Comparison of ENCODE assay signal across 15 cellular contexts in the genomic region with DNA sequence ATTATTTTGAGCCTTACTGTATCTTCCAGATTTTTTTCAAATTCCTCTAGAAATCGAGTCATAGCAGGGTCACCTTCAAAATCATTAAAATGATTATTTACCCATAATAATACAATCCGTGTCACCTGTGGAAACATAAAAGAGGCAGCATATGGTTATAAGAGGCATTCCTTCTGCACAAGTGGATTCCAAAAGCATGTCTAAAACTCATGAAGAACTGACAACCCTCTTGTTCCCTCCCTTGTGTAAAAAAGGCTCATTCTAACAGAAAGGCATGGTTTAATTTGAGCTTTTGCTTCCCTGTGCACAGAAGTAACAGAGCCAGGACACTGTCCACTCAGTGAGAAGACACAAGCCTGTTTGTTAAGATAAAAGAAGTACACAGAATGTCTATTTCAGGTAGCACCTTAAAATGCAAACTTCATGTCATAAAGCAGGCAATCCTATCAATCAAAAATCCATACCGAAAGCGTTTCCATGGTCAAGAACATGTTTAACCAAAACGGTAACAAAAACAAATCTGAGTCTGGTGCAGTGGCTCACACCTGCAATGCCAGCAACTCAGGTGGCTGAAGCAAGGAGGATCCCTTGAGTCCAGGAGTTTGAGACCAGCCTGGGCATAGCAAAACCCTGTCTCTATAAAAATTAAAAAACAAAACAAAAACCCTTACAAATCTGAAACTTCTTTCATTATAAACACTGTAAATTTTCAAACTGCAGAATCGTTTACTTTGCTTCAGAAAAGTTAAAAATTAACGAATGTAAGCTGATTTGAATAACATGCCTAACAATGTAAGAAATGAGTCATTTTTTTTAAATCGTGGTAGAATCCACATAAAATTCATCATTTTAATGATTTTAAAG.
A peak's percentile ranks its signal among the peaks of the same experiment; 100 is the strongest.
DNase-seq lines count a peak whose midpoint lies in the region; ATAC-seq and TF ChIP-seq lines count a peak whose summit lies in the region.
"Had no signal": no experiment of that assay in that cellular context is flagged by ENCODE, and none has a peak within 500 bp of the region (broad histone marks: within the 10 kb centered on the region; RNA-seq: fewer than 3 reads in every experiment).

No MANE protein-coding gene starts in this region.

- peaks cover 89% of the 10 kb centered on the region for H3K36me3 Mint-ChIP-seq in CD4-positive, alpha-beta T cell (ENCODE audit: low read depth)

- DNase-seq in CD4-positive, alpha-beta T cell: no peak
- DNase-seq in HuH-7.5 (ENCODE audit: low spot score): no peak
- DNase-seq in A673 (ENCODE audit: low spot score): no peak
- no peak for DNase-seq in activated naive CD4-positive, alpha-beta T cell (lab: John Stamatoyannopoulos, UW)
- DNase-seq: DMS79, NCI-H1105, NCI-H526 treated with DMSO at 0.1 percent for 48 hours, ovary, T-helper 9 cell had no signal

- H3K27me3 ChIP-seq in CD4-positive, alpha-beta T cell (ENCODE audit: control insufficient read depth, insufficient read depth, low read length): no peaks in the 10 kb centered on the region
- no peaks in the 10 kb centered on the region for H3K27me3 ChIP-seq in A673 (replicated peaks; ENCODE audit: insufficient read depth, low read depth, low read length, poor library complexity)
- H3K27me3 ChIP-seq: ovary had no signal

- no peaks in the 10 kb centered on the region for H3K27me3 Mint-ChIP-seq in CD4-positive, alpha-beta T cell

- POLR2A ChIA-PET in CD4-positive, alpha-beta T cell (lab: Charles Lee): interaction anchor here (1.0 to 1.1 kb wide), 3 partner anchors 9 to 52 kb away, joined by 3 to 4 read pairs (median 4); no protein-coding TSS in a partner anchor
- POLR2A ChIA-PET in A673 (lab: Charles Lee; ENCODE audit: low non-redundant PET): no interaction called here

- CTCF ChIA-PET in CD4-positive, alpha-beta T cell (lab: Charles Lee): no interaction called here
- CTCF ChIA-PET in A673 (lab: Charles Lee): no interaction called here

- BruUV-seq in A673 (replicated peaks; lab: Mats Ljungman, UMichigan): no TSS peak

- no peak for TF ChIP-seq CTCF in CD4-positive, alpha-beta T cell (IDR thresholded peaks at IDR 0.05)
- TF ChIP-seq CTCF in A673 (conservative IDR thresholded peaks at IDR 0.05; ENCODE audit: low read depth, low read length): no peak

- ATAC-seq in CD4-positive, alpha-beta T cell (ENCODE audit: poor library complexity): no peak
- ATAC-seq in GM19328 (IDR thresholded peaks at IDR 0.05; ENCODE audit: unreplicated experiment) (peak; percentile 25), HG02678 (IDR thresholded peaks at IDR 0.05; ENCODE audit: unreplicated experiment) (peak; percentile 35), HG03520 (IDR thresholded peaks at IDR 0.05; ENCODE audit: unreplicated experiment) (peak; percentile 19), HG02759 (IDR thresholded peaks at IDR 0.05; ENCODE audit: unreplicated experiment) (no peak)
- ATAC-seq: HCT116 had no signal

- no peak overlapping the region for H3K27ac ChIP-seq in CD4-positive, alpha-beta T cell (ENCODE audit: low read depth, low read length)
- no peak overlapping the region for H3K27ac ChIP-seq in A673 (ENCODE audit: low read depth, low read length, poor library complexity, severe bottlenecking)
- H3K27ac ChIP-seq: ovary had no signal

- H3K9me3 ChIP-seq in CD4-positive, alpha-beta T cell (ENCODE audit: control insufficient read depth, low read length): no peaks in the 10 kb centered on the region
- H3K9me3 ChIP-seq in A673 (ENCODE audit: low read depth, low read length, poor library complexity, severe bottlenecking): no peaks in the 10 kb centered on the region
- H3K9me3 ChIP-seq: ovary had no signal

- peak overlapping the region; percentile 64 for H3K27ac Mint-ChIP-seq in CD4-positive, alpha-beta T cell
- H3K27ac Mint-ChIP-seq: mesothelial cell of epicardium had no signal

- H3K36me3 ChIP-seq in A673 (ENCODE audit: insufficient read depth, low read length, poor library complexity, severe bottlenecking): peaks cover 40% of the 10 kb centered on the region
- H3K36me3 ChIP-seq: ovary had no signal

- H3K4me1 ChIP-seq in A673 (ENCODE audit: insufficient read depth, low read length, poor library complexity, severe bottlenecking): no peaks in the 10 kb centered on the region

- H3K4me3 ChIP-seq in A673 (ENCODE audit: low read depth, low read length, poor library complexity, severe bottlenecking): no peak overlapping the region
- H3K4me3 ChIP-seq: ovary had no signal

- H3K9me3 Mint-ChIP-seq in CD4-positive, alpha-beta T cell: no peaks in the 10 kb centered on the region
- H3K9me3 Mint-ChIP-seq: mesothelial cell of epicardium had no signal

- intact Hi-C loops in CD4-positive, alpha-beta T cell (cut with DNase I, micrococcal nuclease): loop anchor here in 1 of 2 experiments (10.0 kb wide), 1 partner anchor 49 kb away; no protein-coding TSS in a partner anchor
- intact Hi-C loops in A673 (cut with micrococcal nuclease; ENCODE audit: unreplicated experiment): no loop called here

- peaks cover 58% of the 10 kb centered on the region for H3K4me1 Mint-ChIP-seq in CD4-positive, alpha-beta T cell (ENCODE audit: low read depth)
- H3K4me1 Mint-ChIP-seq: mesothelial cell of epicardium had no signal

- H3K4me3 Mint-ChIP-seq in CD4-positive, alpha-beta T cell: no peak overlapping the region
- H3K4me3 Mint-ChIP-seq: mesothelial cell of epicardium had no signal

Comparison
In these comparisons a context has a peak if more than half of its experiments do, and no peak if none do; other contexts are left out.
1. ATAC-seq: peak in GM19328 (single experiment), HG02678 (single experiment) and HG03520 (single experiment); none in CD4-positive, alpha-beta T cell (single experiment) and HG02759 (single experiment).